ENCODE assay signal across 9 cellular contexts in the genomic region with DNA sequence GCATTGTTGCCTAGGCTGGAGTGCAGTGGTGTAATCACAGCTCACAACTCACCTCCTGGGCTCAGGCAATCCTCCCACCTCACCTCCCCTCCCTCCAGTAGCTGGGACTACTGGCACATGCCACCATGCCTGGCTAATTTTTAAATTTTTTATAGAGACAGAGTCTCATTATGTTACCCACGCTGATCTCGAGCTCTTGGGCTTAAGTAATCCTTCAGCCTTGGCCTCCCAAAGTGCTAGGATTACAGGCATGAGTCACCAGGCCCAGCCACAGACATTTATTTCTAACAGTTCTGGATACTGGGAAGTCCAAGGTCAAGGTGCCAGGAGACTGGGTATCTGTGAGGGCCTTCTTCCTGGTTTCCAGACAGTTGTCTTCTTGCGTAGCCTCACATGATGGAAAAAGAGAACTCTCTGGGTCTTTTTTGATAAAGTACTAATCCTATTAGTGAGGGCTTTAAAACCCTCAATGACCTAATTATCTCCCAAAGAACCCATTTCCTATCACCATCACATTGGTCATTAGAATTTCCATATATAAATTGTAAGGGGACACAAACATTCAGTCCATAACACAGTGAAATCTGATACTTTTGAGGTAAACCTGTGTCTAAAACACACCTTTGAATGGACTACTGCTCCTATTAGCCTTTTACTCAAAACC.
DNase-seq lines count a peak whose midpoint lies in the region; ATAC-seq and TF ChIP-seq lines count a peak whose summit lies in the region.
"Had no signal": no experiment of that assay in that cellular context is flagged by ENCODE, and none has a peak within 500 bp of the region (broad histone marks: within the 10 kb centered on the region; RNA-seq: fewer than 3 reads in every experiment).

No MANE protein-coding gene starts in this region.

- H3K4me3 ChIP-seq in gastroesophageal sphincter, result peak overlapping the region in 1 of 2 donors; percentile 30
- H3K4me3 ChIP-seq in gastrocnemius medialis, result peak overlapping the region in 2 of 4 donors; percentile 38 to 44

- peaks cover 3% of the 10 kb centered on the region for H3K36me3 Mint-ChIP-seq in CD4-positive, alpha-beta T cell (ENCODE audit: low read depth)

- H3K27me3 ChIP-seq in gastroesophageal sphincter (no peaks in the 10 kb centered on the region), gastrocnemius medialis (no peaks in the 10 kb centered on the region)
- H3K27me3 ChIP-seq in CD4-positive, alpha-beta T cell (ENCODE audit: control insufficient read depth, insufficient read depth, low read length), result no peaks in the 10 kb centered on the region

- peaks cover 8 to 32% (median 11%) of the 10 kb centered on the region in 3 donors for H3K4me1 ChIP-seq in gastroesophageal sphincter
- peaks cover 19 to 28% of the 10 kb centered on the region in 2 donors for H3K4me1 ChIP-seq in gastrocnemius medialis

- intact Hi-C loops in gastrocnemius medialis (cut with DNase I; ENCODE audit: low total_unique reads), result no loop called here
- intact Hi-C loops in CD4-positive, alpha-beta T cell (cut with DNase I, micrococcal nuclease), result no loop called here

- peaks cover 12% of the 10 kb centered on the region for H3K4me1 Mint-ChIP-seq in CD4-positive, alpha-beta T cell (ENCODE audit: low read depth)

- no peaks in the 10 kb centered on the region for H3K9me3 Mint-ChIP-seq in CD4-positive, alpha-beta T cell

- H3K36me3 ChIP-seq in gastroesophageal sphincter (no peaks in the 10 kb centered on the region), gastrocnemius medialis (no peaks in the 10 kb centered on the region)

- H3K27me3 Mint-ChIP-seq in CD4-positive, alpha-beta T cell, result no peaks in the 10 kb centered on the region

- no peak overlapping the region for H3K27ac Mint-ChIP-seq in CD4-positive, alpha-beta T cell

- H3K27ac ChIP-seq in gastroesophageal sphincter (peak overlapping the region; percentile 76 to 96 (median 81)), gastrocnemius medialis (peak overlapping the region; percentile 77 to 93 (median 80))
- no peak overlapping the region for H3K27ac ChIP-seq in CD4-positive, alpha-beta T cell (ENCODE audit: low read depth, low read length)
- H3K27ac ChIP-seq: HL-60 had no signal

- no peak for TF ChIP-seq POLR2A in gastroesophageal sphincter (IDR thresholded peaks at IDR 0.05)
- TF ChIP-seq POLR2A in gastrocnemius medialis (IDR thresholded peaks at IDR 0.05), result no peak
- no peak for TF ChIP-seq POLR2A in GM18505 (IDR thresholded peaks at IDR 0.05; ENCODE audit: borderline replicate concordance, extremely low read depth, insufficient read depth, insufficient read length)

- POLR2A ChIA-PET in CD4-positive, alpha-beta T cell (lab: Charles Lee), result interaction anchor here (0.6 to 1.1 kb wide), 2 partner anchors 109 to 118 kb away, joined by 3 read pairs; a partner anchor contains a TSS

- in situ Hi-C loops in gastrocnemius medialis (cut with MboI; ENCODE audit: low sequenced_read_pairs in 4 of 4), result no loop called here

- no peak for TF ChIP-seq CTCF in gastroesophageal sphincter (IDR thresholded peaks at IDR 0.05)
- TF ChIP-seq CTCF in gastrocnemius medialis (IDR thresholded peaks at IDR 0.05 in 4 of 5, conservative IDR thresholded peaks at IDR 0.05 in 1 of 5), result no peak
- TF ChIP-seq CTCF in CD4-positive, alpha-beta T cell (IDR thresholded peaks at IDR 0.05), result no peak

- ATAC-seq in gastroesophageal sphincter (peak; percentile 51), gastrocnemius medialis (peak; percentile 39 to 87), GM18505 (IDR thresholded peaks at IDR 0.05; ENCODE audit: unreplicated experiment) (no peak), GM21717 (IDR thresholded peaks at IDR 0.05; ENCODE audit: unreplicated experiment) (no peak), HG03045 (IDR thresholded peaks at IDR 0.05; ENCODE audit: unreplicated experiment) (no peak)
- no peak for ATAC-seq in CD4-positive, alpha-beta T cell (ENCODE audit: poor library complexity)

- DNase-seq in HCEC 1CT (peak; percentile 80), SW 1271 (lab: John Stamatoyannopoulos, UW) (peak; percentile 11 to 68), gastrocnemius medialis (peak; percentile 14 to 77)
- DNase-seq in CD4-positive, alpha-beta T cell, result no peak

- H3K4me3 Mint-ChIP-seq in CD4-positive, alpha-beta T cell, result no peak overlapping the region

- CTCF ChIA-PET in CD4-positive, alpha-beta T cell (lab: Charles Lee), result no interaction called here

- no peak for TF ChIP-seq EP300 in gastroesophageal sphincter (IDR thresholded peaks at IDR 0.05)

- H3K9me3 ChIP-seq in gastroesophageal sphincter (no peaks in the 10 kb centered on the region), gastrocnemius medialis (no peaks in the 10 kb centered on the region)
- no peaks in the 10 kb centered on the region for H3K9me3 ChIP-seq in CD4-positive, alpha-beta T cell (ENCODE audit: control insufficient read depth, low read length)

- 49 to 55% methylated on average over 3 of the region's 3 CpGs for WGBS in gastroesophageal sphincter (ENCODE audit: low coverage in 1 of 2), 2 donors

Comparison
In these comparisons a context has a peak if more than half of its experiments do, and no peak if none do; other contexts are left out.
1. DNase-seq: peak in HCEC 1CT (single experiment), SW 1271 (2 of 2) and gastrocnemius medialis (2 of 2); none in CD4-positive, alpha-beta T cell (0 of 10).
2. ATAC-seq: peak in gastroesophageal sphincter (single experiment) and gastrocnemius medialis (2 of 2); none in GM18505 (single experiment), GM21717 (single experiment), CD4-positive, alpha-beta T cell (single experiment) and HG03045 (single experiment).